ENCODE assay signal across 20 cellular contexts in genomic region chr5:403995-404394, GRCh38. TPM values are rescaled to one million over a fixed set of nuclear protein-coding genes. Genes with fewer than 3 reads are reported as not detected.
DNase-seq lines count a peak whose midpoint lies in the region; ATAC-seq and TF ChIP-seq lines count a peak whose summit lies in the region.
"Had no signal": no experiment of that assay in that cellular context is flagged by ENCODE, and none has a peak within 500 bp of the region (broad histone marks: within the 10 kb centered on the region; RNA-seq: fewer than 3 reads in every experiment).

No MANE protein-coding gene starts in this region.

- POLR2A ChIA-PET in IMR-90 (lab: Charles Lee; ENCODE audit: unreplicated experiment): no interaction called here

- H3K36me3 Mint-ChIP-seq in memory B cell (peaks cover 1% of the 10 kb centered on the region), type B pancreatic cell (no peaks in the 10 kb centered on the region)
- peaks cover 11% of the 10 kb centered on the region for H3K36me3 Mint-ChIP-seq in activated T-helper 1 cell treated with anti-CD3 and anti-CD28 coated beads, Interleukin-12 subunit alpha, Interleukin-12 subunit beta, Interleukin-2, Interleukin-4 antibody, amounts not matched to agents 30 ng/mL and 10 ng/mL and 1 ng/mL, durations not matched to agents 14 hours and 24 hours and 36 hours (ENCODE audit: low read depth)

- no peak overlapping the region for H2AK9ac ChIP-seq in IMR-90 (replicated peaks; ENCODE audit: low read depth, low read length, poor library complexity)

- H4K5ac ChIP-seq in IMR-90 (ENCODE audit: low read depth, low read length): no peak overlapping the region; the same call in 1 of the 2 replicates

- TF ChIP-seq EP300 in upper lobe of left lung (IDR thresholded peaks at IDR 0.05): no peak

- H2BK120ac ChIP-seq in IMR-90 (ENCODE audit: low read depth, low read length): peak overlapping the region; percentile 89

- H3K4ac ChIP-seq in IMR-90 (ENCODE audit: low read depth, low read length): peak overlapping the region; percentile 88

- H3K4me2 ChIP-seq in IMR-90 (ENCODE audit: low read depth, low read length): no peak overlapping the region
- H3K4me2 ChIP-seq: A549, GM23338, KMS-11 had no signal

- BruUV-seq in IMR-90 (replicated peaks; lab: Mats Ljungman, UMichigan): no TSS peak

- H3K9me3 ChIP-seq in IMR-90 (ENCODE audit: control insufficient read depth, insufficient read depth, low read length): no peaks in the 10 kb centered on the region
- no peaks in the 10 kb centered on the region for H3K9me3 ChIP-seq in upper lobe of left lung
- H3K9me3 ChIP-seq: A549, MG63 had no signal

- in situ Hi-C loops in IMR-90 (cut with MboI; ENCODE audit: low sequenced_read_pairs): no loop called here

- no peak overlapping the region for H3K4me3 ChIP-seq in IMR-90 (ENCODE audit: insufficient read depth, low read depth, low read length)
- no peak overlapping the region for H3K4me3 ChIP-seq in upper lobe of left lung
- H3K4me3 ChIP-seq: A549, GM23338, MG63 had no signal

- H3K27ac ChIP-seq in IMR-90 (ENCODE audit: insufficient read depth, low read length): no peak overlapping the region
- H3K27ac ChIP-seq in upper lobe of left lung: no peak overlapping the region
- H3K27ac ChIP-seq: A549, KMS-11 had no signal

- peaks cover 22% of the 10 kb centered on the region for H3K36me3 ChIP-seq in IMR-90 (ENCODE audit: control insufficient read depth, insufficient read depth, low read length)
- H3K36me3 ChIP-seq in upper lobe of left lung: no peaks in the 10 kb centered on the region

- no peaks in the 10 kb centered on the region for H3K27me3 ChIP-seq in IMR-90 (ENCODE audit: control insufficient read depth, insufficient read depth, low read length)
- no peaks in the 10 kb centered on the region for H3K27me3 ChIP-seq in upper lobe of left lung
- H3K27me3 ChIP-seq: MG63 had no signal

- H2AK5ac ChIP-seq in IMR-90 (ENCODE audit: low read depth, low read length): peak overlapping the region; percentile 54; the same call in 1 of the 2 replicates

- TF ChIP-seq CTCF in IMR-90 (conservative IDR thresholded peaks at IDR 0.05; ENCODE audit: low read depth, low read length) (no peak), type B pancreatic cell (conservative IDR thresholded peaks at IDR 0.05) (no peak), upper lobe of left lung (IDR thresholded peaks at IDR 0.05) (no peak)

- no peak overlapping the region for H3K18ac ChIP-seq in IMR-90 (ENCODE audit: low read depth, low read length)

- dilution Hi-C loops in IMR-90 (cut with HindIII; ENCODE audit: low sequenced_read_pairs, unreplicated experiment): no loop called here

- H3K9ac ChIP-seq in IMR-90 (ENCODE audit: low read depth, low read length): no peak overlapping the region
- H3K9ac ChIP-seq: KMS-11 had no signal

- H2BK5ac ChIP-seq in IMR-90 (ENCODE audit: low read depth, low read length, poor library complexity, severe bottlenecking): no peak overlapping the region

- peaks cover 28% of the 10 kb centered on the region for H3K9me1 ChIP-seq in IMR-90 (ENCODE audit: insufficient read depth, low read length)

- no peak for TF ChIP-seq RAD21 in IMR-90 (IDR thresholded peaks at IDR 0.05; ENCODE audit: low read length)

- intact Hi-C loops in IMR-90 (cut with micrococcal nuclease): no loop called here
- intact Hi-C loops in activated T-helper 1 cell treated with anti-CD3 and anti-CD28 coated beads, Interleukin-12 subunit alpha, Interleukin-12 subunit beta, Interleukin-2, Interleukin-4 antibody, amounts not matched to agents 30 ng/mL and 10 ng/mL and 1 ng/mL, durations not matched to agents 14 hours and 24 hours and 36 hours (cut with micrococcal nuclease): no loop called here

- H3K27me3 Mint-ChIP-seq in memory B cell (peaks cover 10% of the 10 kb centered on the region), type B pancreatic cell (no peaks in the 10 kb centered on the region)
- H3K27me3 Mint-ChIP-seq in activated T-helper 1 cell treated with anti-CD3 and anti-CD28 coated beads, Interleukin-12 subunit alpha, Interleukin-12 subunit beta, Interleukin-2, Interleukin-4 antibody, amounts not matched to agents 30 ng/mL and 10 ng/mL and 1 ng/mL, durations not matched to agents 14 hours and 24 hours and 36 hours (ENCODE audit: insufficient read depth): no peaks in the 10 kb centered on the region

- H2BK15ac ChIP-seq in IMR-90 (ENCODE audit: low read depth, low read length): no peak overlapping the region; the same call in 2 of the 3 replicates

- peak; percentile 36 for DNase-seq in activated effector memory CD4-positive, alpha-beta T cell treated with anti-CD3 and anti-CD28 coated beads, Interleukin-2, amount 50 U/mL, for 16 hours
- no peak for DNase-seq in activated effector memory CD4-positive, alpha-beta T cell treated with Interleukin-2 at 50 U/mL for 16 hours
- no peak for DNase-seq in IMR-90
- DNase-seq in memory B cell (ENCODE audit: low spot score in 2 of 2): no peak
- peak; percentile 48 for DNase-seq in type B pancreatic cell (ENCODE audit: extremely low spot score, unreplicated experiment)
- DNase-seq in Kasumi-1 (lab: John Stamatoyannopoulos, UW): no peak
- DNase-seq in activated T-helper 1 cell treated with anti-CD3 and anti-CD28 coated beads, Interleukin-12 subunit alpha, Interleukin-12 subunit beta, Interleukin-2, Interleukin-4 antibody, amounts not matched to agents 30 ng/mL and 10 ng/mL and 1 ng/mL, durations not matched to agents 14 hours and 24 hours and 36 hours (ENCODE audit: low spot score): no peak
- no peak for DNase-seq in upper lobe of left lung
- DNase-seq: Calu3; CD4-positive, alpha-beta T cell; DMS79; GDM1; MG63; NCI-H1417; NCI-H1930; NCI-H2171; SHP77 had no signal

- no peaks in the 10 kb centered on the region; the same call in 1 of the 2 replicates for H4K20me1 ChIP-seq in IMR-90 (ENCODE audit: insufficient read depth, low read length)

- H3K4me1 Mint-ChIP-seq in memory B cell (peaks cover 31% of the 10 kb centered on the region), type B pancreatic cell (ENCODE audit: unreplicated experiment) (peaks cover 36% of the 10 kb centered on the region)
- H3K4me1 Mint-ChIP-seq in activated T-helper 1 cell treated with anti-CD3 and anti-CD28 coated beads, Interleukin-12 subunit alpha, Interleukin-12 subunit beta, Interleukin-2, Interleukin-4 antibody, amounts not matched to agents 30 ng/mL and 10 ng/mL and 1 ng/mL, durations not matched to agents 14 hours and 24 hours and 36 hours (ENCODE audit: low read depth): peaks cover 14% of the 10 kb centered on the region

- CTCF ChIA-PET in IMR-90 (lab: Yijun Ruan, JAX): no interaction called here

- peaks cover 1% of the 10 kb centered on the region for H3K9me3 Mint-ChIP-seq in memory B cell
- H3K9me3 Mint-ChIP-seq in type B pancreatic cell: no peaks in the 10 kb centered on the region
- H3K9me3 Mint-ChIP-seq in activated T-helper 1 cell treated with anti-CD3 and anti-CD28 coated beads, Interleukin-12 subunit alpha, Interleukin-12 subunit beta, Interleukin-2, Interleukin-4 antibody, amounts not matched to agents 30 ng/mL and 10 ng/mL and 1 ng/mL, durations not matched to agents 14 hours and 24 hours and 36 hours: no peaks in the 10 kb centered on the region
- H3K9me3 Mint-ChIP-seq: CD4-positive, alpha-beta T cell had no signal

- H3K27ac Mint-ChIP-seq in memory B cell: no peak overlapping the region
- no peak overlapping the region for H3K27ac Mint-ChIP-seq in type B pancreatic cell
- no peak overlapping the region for H3K27ac Mint-ChIP-seq in activated T-helper 1 cell treated with anti-CD3 and anti-CD28 coated beads, Interleukin-12 subunit alpha, Interleukin-12 subunit beta, Interleukin-2, Interleukin-4 antibody, amounts not matched to agents 30 ng/mL and 10 ng/mL and 1 ng/mL, durations not matched to agents 14 hours and 24 hours and 36 hours
- H3K27ac Mint-ChIP-seq: CD4-positive, alpha-beta T cell; GM23338 had no signal

- TF ChIP-seq POLR2A in IMR-90 (IDR thresholded peaks at IDR 0.05; ENCODE audit: low read depth, low read length) (no peak), upper lobe of left lung (IDR thresholded peaks at IDR 0.05) (no peak)

- ATAC-seq in IMR-90 (ENCODE audit: low read depth) (no peak), memory B cell (ENCODE audit: low read depth) (no peak), upper lobe of left lung (ENCODE audit: low FRiP score in 2 of 2) (no peak)
- ATAC-seq: A549, GM23338 had no signal

- no peak overlapping the region for H3K56ac ChIP-seq in IMR-90 (ENCODE audit: extremely low read depth, insufficient read depth, low read length)

- peaks cover 43 to 73% of the 10 kb centered on the region in 2 experiments for H3K79me1 ChIP-seq in IMR-90 (ENCODE audit: low read depth in 1 of 2, low read length in 2 of 2)

- H3K23ac ChIP-seq in IMR-90 (ENCODE audit: low read depth, low read length): no peak overlapping the region

- H4K8ac ChIP-seq in IMR-90 (ENCODE audit: low read depth in 2 of 2, low read length in 2 of 2): peak overlapping the region; percentile 19 to 58; a peak in 1 of 4 replicates

- WGBS in IMR-90 (ENCODE audit: extremely low coverage in 2 of 2, insufficient read length in 1 of 2), 2 experiments: 97% methylated on average over 9 of the region's 11 CpGs; no CpG with 5 or more reads in 1 of the 2 experiments
- WGBS in upper lobe of left lung, 2 donors: 91 to 97% methylated on average over 11 of the region's 11 CpGs

- H2AFZ ChIP-seq in IMR-90 (replicated peaks; ENCODE audit: low read length, poor library complexity): no peak overlapping the region
- H2AFZ ChIP-seq: GM23338 had no signal

- no peak overlapping the region; the same call in 1 of the 2 replicates for H3K14ac ChIP-seq in IMR-90 (replicated peaks; ENCODE audit: low read depth, low read length)

- H4K91ac ChIP-seq in IMR-90 (ENCODE audit: insufficient read depth, low read depth, low read length): peak overlapping the region; percentile 60

- peak overlapping the region; percentile 63 for H2BK20ac ChIP-seq in IMR-90 (ENCODE audit: low read depth, low read length)

- H3K4me1 ChIP-seq in IMR-90 (ENCODE audit: control insufficient read depth, insufficient read depth, low read length) (peaks cover 32% of the 10 kb centered on the region), upper lobe of left lung (peaks cover 0 to 19% (median 7%) of the 10 kb centered on the region in 4 donors)

- peak overlapping the region; percentile 2 for H3K4me3 Mint-ChIP-seq in memory B cell
- no peak overlapping the region for H3K4me3 Mint-ChIP-seq in type B pancreatic cell
- H3K4me3 Mint-ChIP-seq in activated T-helper 1 cell treated with anti-CD3 and anti-CD28 coated beads, Interleukin-12 subunit alpha, Interleukin-12 subunit beta, Interleukin-2, Interleukin-4 antibody, amounts not matched to agents 30 ng/mL and 10 ng/mL and 1 ng/mL, durations not matched to agents 14 hours and 24 hours and 36 hours: no peak overlapping the region
- H3K4me3 Mint-ChIP-seq: CD4-positive, alpha-beta T cell; GM23338 had no signal

RNA-seq across cellular contexts. Expression of gene EXOC3, which starts 39.0 kb away (rescaled TPM):
- total RNA-seq in IMR-90 (2012; rRNA removed): 47.5 and 50.8 TPM in 2 replicates
- 34.0 and 35.1 TPM in 2 replicates for polyA plus RNA-seq in IMR-90 (2012; rRNA removed)
- 15.1 and 18.7 TPM in 2 replicates for polyA plus RNA-seq in IMR-90 (2012; cell fraction: cytosol; rRNA removed)
- 108 and 144 TPM in 2 replicates for polyA plus RNA-seq in IMR-90 (2012; cell fraction: nucleus; rRNA removed; ENCODE audit: low replicate concordance)
- 62.9 and 64.6 TPM in 2 replicates for total RNA-seq in type B pancreatic cell (ENCODE audit: low replicate concordance)
- 59.6 and 62.0 TPM in 2 replicates for total RNA-seq in activated T-helper 1 cell treated with anti-CD3 and anti-CD28 coated beads, Interleukin-12 subunit alpha, Interleukin-12 subunit beta, Interleukin-2, Interleukin-4 antibody, amounts not matched to agents 30 ng/mL and 10 ng/mL and 1 ng/mL, durations not matched to agents 14 hours and 24 hours and 36 hours
- total RNA-seq in upper lobe of left lung: 100 to 1,000 TPM in 2 of 6 donors, 10 to 100 TPM in 4; 43.6 to 149 (median 64.5) TPM

Comparison
In these comparisons a context has a peak if more than half of its experiments do, and no peak if none do; other contexts are left out.
1. DNase-seq: peak in activated effector memory CD4-positive, alpha-beta T cell treated with anti-CD3 and anti-CD28 coated beads, Interleukin-2, amount 50 U/mL, for 16 hours (single experiment) and type B pancreatic cell (single experiment); none in activated effector memory CD4-positive, alpha-beta T cell treated with Interleukin-2 at 50 U/mL for 16 hours (single experiment), IMR-90 (single experiment), memory B cell (0 of 2), Kasumi-1 (0 of 2), activated T-helper 1 cell treated with anti-CD3 and anti-CD28 coated beads, Interleukin-12 subunit alpha, Interleukin-12 subunit beta, Interleukin-2, Interleukin-4 antibody, amounts not matched to agents 30 ng/mL and 10 ng/mL and 1 ng/mL, durations not matched to agents 14 hours and 24 hours and 36 hours (single experiment) and upper lobe of left lung (0 of 2).